In the genomic region with DNA sequence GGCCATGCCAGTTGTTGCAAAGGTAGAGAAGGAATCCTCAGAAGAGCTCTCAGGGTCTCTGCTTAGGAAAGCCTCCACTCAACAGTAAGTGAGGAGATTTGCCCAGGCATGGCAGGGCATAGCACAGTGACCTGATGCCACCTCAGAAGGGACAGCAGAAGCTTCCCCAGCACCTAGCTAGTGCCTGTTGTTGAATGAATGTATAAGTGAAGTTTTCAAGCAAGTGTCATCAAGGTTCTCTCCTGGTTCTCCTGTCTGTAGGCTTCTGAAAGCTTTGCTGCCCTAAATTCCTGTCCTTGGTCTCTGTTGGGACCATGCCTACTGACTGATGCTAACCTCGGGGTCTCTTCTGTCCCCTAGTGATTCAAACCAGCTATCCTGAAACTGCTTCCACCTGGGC, we compare ENCODE assay signal across 28 cellular contexts.
DNase-seq lines count a peak whose midpoint lies in the region; ATAC-seq, FAIRE-seq and TF ChIP-seq lines count a peak whose summit lies in the region.
"Had no signal": no experiment of that assay in that cellular context is flagged by ENCODE, and none has a peak within 500 bp of the region (broad histone marks: within the 10 kb centered on the region; RNA-seq: fewer than 3 reads in every experiment).

No MANE protein-coding gene starts in this region.

- no peak overlapping the region for H3K4me3 ChIP-seq in AG04450 (ENCODE audit: low read depth, low read length)
- H3K4me3 ChIP-seq in IMR-90 (ENCODE audit: insufficient read depth, low read depth, low read length) = no peak overlapping the region
- no peak overlapping the region for H3K4me3 ChIP-seq in H1 (ENCODE audit: extremely low read depth in 1 of 4, insufficient read depth in 2 of 4, low read depth in 3 of 4, low read length in 4 of 4)
- H3K4me3 ChIP-seq: lower lobe of right lung, mucosa of descending colon, upper lobe of right lung had no signal

- TF ChIP-seq RAD21 in IMR-90 (IDR thresholded peaks at IDR 0.05; ENCODE audit: low read length) (no peak), H1 (IDR thresholded peaks at IDR 0.05 in 1 of 2, conservative IDR thresholded peaks at IDR 0.05 in 1 of 2; ENCODE audit: low read depth in 2 of 2, low read length in 2 of 2) (0 out of 4 replicates have a peak, but pooled peaks of 1 of the 2 experiments have one; percentile 5)

- dilution Hi-C loops in IMR-90 (cut with HindIII; ENCODE audit: low sequenced_read_pairs, unreplicated experiment) = no loop called here

- no peaks in the 10 kb centered on the region for H3K36me3 ChIP-seq in IMR-90 (ENCODE audit: control insufficient read depth, insufficient read depth, low read length)
- H3K36me3 ChIP-seq in H1 (ENCODE audit: control insufficient read depth in 2 of 4, insufficient read depth in 4 of 4, low read length in 3 of 4) = no peaks in the 10 kb centered on the region
- H3K36me3 ChIP-seq: lower lobe of right lung, upper lobe of right lung had no signal

- H4K20me1 ChIP-seq in IMR-90 (ENCODE audit: insufficient read depth, low read length) = no peaks in the 10 kb centered on the region
- H4K20me1 ChIP-seq in H1 (replicated peaks in 1 of 2; ENCODE audit: control insufficient read depth in 1 of 2, insufficient read depth in 2 of 2, low read length in 2 of 2) = no peaks in the 10 kb centered on the region

- H4K91ac ChIP-seq in IMR-90 (ENCODE audit: insufficient read depth, low read depth, low read length) = peak overlapping the region; percentile 98
- H4K91ac ChIP-seq in H1 (replicated peaks; ENCODE audit: insufficient read length, low read length) = peak overlapping the region; percentile 69

- H3K4me3 Mint-ChIP-seq in nephron progenitor cell (peak overlapping the region; percentile 3), type B pancreatic cell (no peak overlapping the region)
- H3K4me3 Mint-ChIP-seq: activated naive CD8-positive, alpha-beta T cell treated with anti-CD3 and anti-CD28 coated beads, Interleukin-2, amount 50 U/mL, for 24 hours; B cell; effector memory CD8-positive, alpha-beta T cell; natural killer cell; T-helper 1 cell treated with Interleukin-12 subunit alpha and Interleukin-12 subunit beta and Interleukin-4 antibody, amounts not matched to agents 30 μg/mL and 1 μg/mL, for 36 hours had no signal

- H4K8ac ChIP-seq in IMR-90 (ENCODE audit: low read depth in 2 of 2, low read length in 2 of 2) = peak overlapping the region; percentile 80 to 95
- no peak overlapping the region for H4K8ac ChIP-seq in H1 (ENCODE audit: extremely low read depth, insufficient read depth, low read length)

- H3K27ac Mint-ChIP-seq in nephron progenitor cell (peak overlapping the region; percentile 98), type B pancreatic cell (no peak overlapping the region)
- H3K27ac Mint-ChIP-seq: activated naive CD8-positive, alpha-beta T cell treated with anti-CD3 and anti-CD28 coated beads, Interleukin-2, amount 50 U/mL, for 24 hours; B cell; effector memory CD8-positive, alpha-beta T cell; natural killer cell; T-helper 1 cell treated with Interleukin-12 subunit alpha and Interleukin-12 subunit beta and Interleukin-4 antibody, amounts not matched to agents 30 μg/mL and 1 μg/mL, for 36 hours had no signal

- H3K18ac ChIP-seq in IMR-90 (ENCODE audit: low read depth, low read length) (peak overlapping the region; percentile 94), H1 (ENCODE audit: extremely low read depth, low read length) (no peak overlapping the region)

- H2BK5ac ChIP-seq in IMR-90 (ENCODE audit: low read depth, low read length, poor library complexity, severe bottlenecking) (peak overlapping the region; percentile 92), H1 (ENCODE audit: low read depth, low read length) (no peak overlapping the region)

- peak overlapping the region; percentile 98 for H2BK120ac ChIP-seq in IMR-90 (ENCODE audit: low read depth, low read length)
- no peak overlapping the region for H2BK120ac ChIP-seq in H1 (replicated peaks; ENCODE audit: low read depth, low read length)

- TF ChIP-seq CTCF in AG04450 (IDR thresholded peaks at IDR 0.05; ENCODE audit: low read depth, low read length) (no peak), IMR-90 (conservative IDR thresholded peaks at IDR 0.05; ENCODE audit: low read depth, low read length) (no peak), H1 (IDR thresholded peaks at IDR 0.05; ENCODE audit: control extremely low read depth in 1 of 3, insufficient read depth in 1 of 3, low read depth in 1 of 3, low read length in 3 of 3) (no peak), nephron progenitor cell (IDR thresholded peaks at IDR 0.05) (no peak), type B pancreatic cell (conservative IDR thresholded peaks at IDR 0.05) (no peak)

- WGBS in IMR-90 (ENCODE audit: extremely low coverage in 2 of 2, insufficient read length in 1 of 2), 2 experiments = no CpG with 5 or more reads among the region's 1 CpG
- 80% methylated on average over 1 of the region's 1 CpG; no CpG with 5 or more reads in 1 of the 2 experiments for WGBS in H1 (ENCODE audit: extremely low coverage in 1 of 2, insufficient coverage in 1 of 2, insufficient read length in 1 of 2, insufficient replicate concordance in 2 of 2, low coverage in 1 of 2, low lambda C conversion rate in 2 of 2, missing lambda C conversion rate in 1 of 2), 2 experiments

- peak overlapping the region; percentile 75 for H2AK9ac ChIP-seq in IMR-90 (replicated peaks; ENCODE audit: low read depth, low read length, poor library complexity)

- peaks cover 16% of the 10 kb centered on the region for H3K36me3 Mint-ChIP-seq in nephron progenitor cell (ENCODE audit: low read depth)
- no peaks in the 10 kb centered on the region for H3K36me3 Mint-ChIP-seq in type B pancreatic cell
- H3K36me3 Mint-ChIP-seq: natural killer cell had no signal

- BruUV-seq in IMR-90 (replicated peaks; lab: Mats Ljungman, UMichigan) = no TSS peak

- no peak for TF ChIP-seq EP300 in H1 (IDR thresholded peaks at IDR 0.05; ENCODE audit: borderline replicate concordance in 1 of 2, low read depth in 2 of 2, low read length in 2 of 2)

- H3K23ac ChIP-seq in IMR-90 (ENCODE audit: low read depth, low read length) (peak overlapping the region; percentile 94), H1 (ENCODE audit: insufficient read length) (no peak overlapping the region)

- H2BK12ac ChIP-seq in H1 (ENCODE audit: low read depth, low read length) = no peak overlapping the region

- peaks cover 23% of the 10 kb centered on the region for H3K9me1 ChIP-seq in IMR-90 (ENCODE audit: insufficient read depth, low read length)

- FAIRE-seq in H1 (lab: Jason Lieb, UNC) = no peak
- FAIRE-seq: A204.1, GM12891, keratinocyte had no signal

- DNase-seq in AG04450 (ENCODE audit: low read depth, low spot score) (no peak), IMR-90 (no peak), H1 (ENCODE audit: low read depth in 1 of 2, low spot score in 2 of 2) (no peak), nephron progenitor cell (no peak), type B pancreatic cell (ENCODE audit: extremely low spot score, unreplicated experiment) (no peak), NCI-H526 (lab: John Stamatoyannopoulos, UW) (no peak), NCI-H774 (lab: John Stamatoyannopoulos, UW) (no peak)
- DNase-seq: activated CD4-positive, alpha-beta T cell treated with anti-CD3 and anti-CD28 coated beads, Interleukin-2, amount 50 U/mL, for 48 hours; activated gamma-delta T cell treated with Interleukin-2 at 50 U/mL for 16 hours; activated naive CD8-positive, alpha-beta T cell treated with anti-CD3 and anti-CD28 coated beads, Interleukin-2, amount 50 U/mL, for 24 hours; activated T-cell treated with anti-CD3 and anti-CD28 coated beads, Interleukin-2, amount 50 U/mL, for 48 hours; central memory CD4-positive, alpha-beta T cell; cortex of kidney; effector memory CD8-positive, alpha-beta T cell; lower lobe of right lung; mucosa of descending colon; natural killer cell; NCI-H146; NCI-H748 treated with DMSO at 0.1 percent for 48 hours; stimulated activated naive CD4-positive, alpha-beta T cell; upper lobe of right lung had no signal

- H3K56ac ChIP-seq in IMR-90 (ENCODE audit: extremely low read depth, insufficient read depth, low read length) (peak overlapping the region; percentile 70), H1 (replicated peaks; ENCODE audit: insufficient read length, low read depth, low read length) (no peak overlapping the region)

- POLR2A ChIA-PET in AG04450 (lab: Yijun Ruan, JAX) (interaction anchor here (0.6 to 1.6 kb wide), 4 partner anchors 13 to 115 kb away, joined by 3 to 5 read pairs (median 4); a partner anchor contains a TSS), IMR-90 (lab: Charles Lee; ENCODE audit: unreplicated experiment) (no interaction called here), H1 (lab: Charles Lee; ENCODE audit: partially characterized antibody) (interaction anchor here (0.9 kb wide), 1 partner anchor 51 kb away, joined by 3 read pairs; no protein-coding TSS in a partner anchor)

- TF ChIP-seq POLR2A in IMR-90 (IDR thresholded peaks at IDR 0.05; ENCODE audit: low read depth, low read length) (no peak), H1 (IDR thresholded peaks at IDR 0.05; ENCODE audit: control extremely low read depth in 1 of 2, low read depth in 2 of 2, low read length in 2 of 2) (no peak)

- H3K9me3 ChIP-seq in AG04450 (ENCODE audit: control insufficient read depth, insufficient read depth, low read length) = no peaks in the 10 kb centered on the region
- no peaks in the 10 kb centered on the region for H3K9me3 ChIP-seq in IMR-90 (ENCODE audit: control insufficient read depth, insufficient read depth, low read length)
- H3K9me3 ChIP-seq in H1 (ENCODE audit: insufficient read depth in 2 of 2, low read depth in 1 of 2, low read length in 1 of 2) = no peaks in the 10 kb centered on the region
- H3K9me3 ChIP-seq: lower lobe of right lung, mucosa of descending colon, upper lobe of right lung had no signal

- peaks cover 61% of the 10 kb centered on the region for H3K4me1 Mint-ChIP-seq in nephron progenitor cell
- peaks cover 41% of the 10 kb centered on the region for H3K4me1 Mint-ChIP-seq in type B pancreatic cell (ENCODE audit: unreplicated experiment)

- H3K14ac ChIP-seq in IMR-90 (replicated peaks; ENCODE audit: low read depth, low read length) (peak overlapping the region; percentile 98), H1 (ENCODE audit: insufficient read length) (no peak overlapping the region)

- CTCF ChIA-PET in AG04450 (lab: Charles Lee) = no interaction called here
- CTCF ChIA-PET in IMR-90 (lab: Yijun Ruan, JAX) = interaction anchor here (2.0 kb wide), 1 partner anchor 21 kb away, joined by 5 read pairs; no protein-coding TSS in a partner anchor
- CTCF ChIA-PET in H1 (lab: Charles Lee; ENCODE audit: partially characterized antibody) = interaction anchor here (0.7 to 0.9 kb wide), 2 partner anchors 33 to 564 kb away, joined by 3 to 4 read pairs; no protein-coding TSS in a partner anchor

- H2BK20ac ChIP-seq in IMR-90 (ENCODE audit: low read depth, low read length) (peak overlapping the region; percentile 98), H1 (ENCODE audit: low read length) (no peak overlapping the region)

- in situ Hi-C loops in IMR-90 (cut with MboI; ENCODE audit: low sequenced_read_pairs) = no loop called here

- H3K27me3 Mint-ChIP-seq in nephron progenitor cell (ENCODE audit: low read depth, poor library complexity) = peaks cover 25% of the 10 kb centered on the region
- no peaks in the 10 kb centered on the region for H3K27me3 Mint-ChIP-seq in type B pancreatic cell
- H3K27me3 Mint-ChIP-seq: activated naive CD8-positive, alpha-beta T cell treated with anti-CD3 and anti-CD28 coated beads, Interleukin-2, amount 50 U/mL, for 24 hours; B cell; effector memory CD8-positive, alpha-beta T cell had no signal

- intact Hi-C loops in IMR-90 (cut with micrococcal nuclease) = no loop called here

- peak overlapping the region; percentile 95; the same call in 2 of the 3 replicates for H2BK15ac ChIP-seq in IMR-90 (ENCODE audit: low read depth, low read length)
- no peak overlapping the region for H2BK15ac ChIP-seq in H1 (ENCODE audit: low read length)

- H3K27ac ChIP-seq in AG04450 (ENCODE audit: low read depth, low read length) (peak overlapping the region; percentile 59), IMR-90 (ENCODE audit: insufficient read depth, low read length) (peak overlapping the region; percentile 62), H1 (ENCODE audit: low read depth, low read length) (no peak overlapping the region)
- H3K27ac ChIP-seq: lower lobe of right lung, RWPE1, upper lobe of right lung had no signal

- peaks cover 15% of the 10 kb centered on the region for H3K9me3 Mint-ChIP-seq in nephron progenitor cell
- peaks cover 6% of the 10 kb centered on the region for H3K9me3 Mint-ChIP-seq in type B pancreatic cell
- H3K9me3 Mint-ChIP-seq: activated naive CD8-positive, alpha-beta T cell treated with anti-CD3 and anti-CD28 coated beads, Interleukin-2, amount 50 U/mL, for 24 hours; effector memory CD8-positive, alpha-beta T cell; natural killer cell; T-helper 1 cell treated with Interleukin-12 subunit alpha and Interleukin-12 subunit beta and Interleukin-4 antibody, amounts not matched to agents 30 μg/mL and 1 μg/mL, for 36 hours had no signal

- H3K79me2 ChIP-seq in H1 (ENCODE audit: control insufficient read depth in 1 of 2, insufficient read depth in 2 of 2, low read length in 2 of 2) = no peaks in the 10 kb centered on the region

- peak overlapping the region; percentile 73 for H2AFZ ChIP-seq in IMR-90 (replicated peaks; ENCODE audit: low read length, poor library complexity)
- H2AFZ ChIP-seq in H1 (ENCODE audit: low read length) = no peak overlapping the region

- H3K9ac ChIP-seq in IMR-90 (ENCODE audit: low read depth, low read length) (0 out of 2 replicates have a peak overlapping the region, but pooled peaks have one; percentile 20), H1 (replicated peaks in 1 of 4; ENCODE audit: extremely low read depth in 1 of 4, low read depth in 3 of 4, low read length in 3 of 4) (no peak overlapping the region)

- peaks cover 0 to 16% of the 10 kb centered on the region in 2 experiments; a peak in 2 of 4 replicates for H3K79me1 ChIP-seq in IMR-90 (ENCODE audit: low read depth in 1 of 2, low read length in 2 of 2)
- H3K79me1 ChIP-seq in H1 (ENCODE audit: low read depth, low read length) = no peaks in the 10 kb centered on the region

- H3K4me2 ChIP-seq in IMR-90 (ENCODE audit: low read depth, low read length) (no peak overlapping the region), H1 (ENCODE audit: insufficient read depth in 1 of 2, low read depth in 2 of 2, low read length in 2 of 2) (no peak overlapping the region)

- H3K23me2 ChIP-seq in H1 (ENCODE audit: low read depth, low read length) = no peaks in the 10 kb centered on the region

- no peak for ATAC-seq in IMR-90 (ENCODE audit: low read depth)
- no peak for ATAC-seq in GM18502 (IDR thresholded peaks at IDR 0.05; ENCODE audit: poor library complexity, unreplicated experiment)
- ATAC-seq: activated naive CD8-positive, alpha-beta T cell treated with anti-CD3 and anti-CD28 coated beads, Interleukin-2, amount 50 U/mL, for 24 hours; effector memory CD8-positive, alpha-beta T cell; mucosa of descending colon; natural killer cell; upper lobe of right lung had no signal

- peak overlapping the region; percentile 96 for H4K5ac ChIP-seq in IMR-90 (ENCODE audit: low read depth, low read length)
- H4K5ac ChIP-seq in H1 (ENCODE audit: insufficient read length, low read depth, low read length) = no peak overlapping the region

- H2AK5ac ChIP-seq in IMR-90 (ENCODE audit: low read depth, low read length) (peak overlapping the region; percentile 100), H1 (ENCODE audit: low read depth, low read length) (no peak overlapping the region)

- H3K27me3 ChIP-seq in AG04450 (ENCODE audit: control insufficient read depth, insufficient read depth, low read length) = no peaks in the 10 kb centered on the region
- H3K27me3 ChIP-seq in IMR-90 (ENCODE audit: control insufficient read depth, insufficient read depth, low read length) = no peaks in the 10 kb centered on the region
- no peaks in the 10 kb centered on the region for H3K27me3 ChIP-seq in H1 (replicated peaks in 1 of 4; ENCODE audit: control insufficient read depth in 3 of 4, extremely low read depth in 1 of 4, insufficient read depth in 3 of 4, low read length in 3 of 4)
- H3K27me3 ChIP-seq: upper lobe of right lung had no signal

- peak overlapping the region; percentile 99 for H3K4ac ChIP-seq in IMR-90 (ENCODE audit: low read depth, low read length)
- H3K4ac ChIP-seq in H1 (replicated peaks; ENCODE audit: insufficient read length, low read depth, low read length) = no peak overlapping the region

- H3K4me1 ChIP-seq in IMR-90 (ENCODE audit: control insufficient read depth, insufficient read depth, low read length) (peaks cover 32% of the 10 kb centered on the region), H1 (replicated peaks in 1 of 4; ENCODE audit: control insufficient read depth in 3 of 4, insufficient read depth in 4 of 4, low read length in 3 of 4) (peaks cover 9 to 15% (median 11%) of the 10 kb centered on the region in 4 experiments; a peak in 4 of 7 replicates)
